In the genomic region with DNA sequence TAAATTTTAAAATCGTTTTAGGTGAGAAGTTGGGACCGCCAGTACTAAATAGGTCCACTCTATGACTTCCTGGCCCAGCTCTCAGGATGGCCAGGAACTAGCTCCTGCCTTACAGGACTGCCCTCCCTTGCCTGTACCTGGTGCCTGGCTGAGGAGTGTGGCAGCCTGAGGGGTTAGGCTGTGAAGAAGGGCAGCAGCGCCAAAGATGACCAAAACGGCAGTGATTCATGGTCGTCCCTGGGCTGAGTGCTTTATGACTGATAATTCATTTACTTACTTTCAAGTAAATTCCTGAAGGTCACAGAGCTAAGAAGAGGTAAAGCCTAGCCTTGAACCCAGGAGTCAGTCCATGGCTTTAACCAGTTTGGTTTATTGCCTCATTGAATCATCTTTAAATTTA, we compare ENCODE assay signal across 1 cellular context.
TF ChIP-seq lines count a peak whose summit lies in the region.

No MANE protein-coding gene starts in this region.

TF ChIP-seq in IMR-90, 13 proteins besides CTCF, POLR2A, EP300 and RAD21:
- TF ChIP-seq RFX5 (IDR thresholded peaks at IDR 0.05; ENCODE audit: low read depth, low read length) (no peak), CHD1 (IDR thresholded peaks at IDR 0.05; ENCODE audit: low read depth, low read length) (no peak), MXI1 (IDR thresholded peaks at IDR 0.05; ENCODE audit: borderline replicate concordance, low read depth, low read length) (no peak), RCOR1 (IDR thresholded peaks at IDR 0.05; ENCODE audit: insufficient replicate concordance, low read length) (no peak), SMC3 (IDR thresholded peaks at IDR 0.05; ENCODE audit: low read depth, low read length) (no peak), MAZ (IDR thresholded peaks at IDR 0.05; ENCODE audit: borderline replicate concordance, low read depth, low read length) (no peak), CEBPB (IDR thresholded peaks at IDR 0.05; ENCODE audit: low read depth, low read length) (no peak), FOS (IDR thresholded peaks at IDR 0.05; ENCODE audit: low read depth, low read length) (no peak), MAFK (IDR thresholded peaks at IDR 0.05; ENCODE audit: low read depth, low read length) (no peak), NFE2L2 (IDR thresholded peaks at IDR 0.05; ENCODE audit: low read depth, low read length) (no peak), BHLHE40 (IDR thresholded peaks at IDR 0.05; ENCODE audit: low read depth, low read length) (no peak)
- TF ChIP-seq, protein P1, sequence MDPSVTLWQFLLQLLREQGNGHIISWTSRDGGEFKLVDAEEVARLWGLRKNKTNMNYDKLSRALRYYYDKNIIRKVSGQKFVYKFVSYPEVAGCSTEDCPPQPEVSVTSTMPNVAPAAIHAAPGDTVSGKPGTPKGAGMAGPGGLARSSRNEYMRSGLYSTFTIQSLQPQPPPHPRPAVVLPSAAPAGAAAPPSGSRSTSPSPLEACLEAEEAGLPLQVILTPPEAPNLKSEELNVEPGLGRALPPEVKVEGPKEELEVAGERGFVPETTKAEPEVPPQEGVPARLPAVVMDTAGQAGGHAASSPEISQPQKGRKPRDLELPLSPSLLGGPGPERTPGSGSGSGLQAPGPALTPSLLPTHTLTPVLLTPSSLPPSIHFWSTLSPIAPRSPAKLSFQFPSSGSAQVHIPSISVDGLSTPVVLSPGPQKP (IDR thresholded peaks at IDR 0.05; ENCODE audit: borderline replicate concordance, low read depth, low read length), result no peak
- TF ChIP-seq, protein P2, sequence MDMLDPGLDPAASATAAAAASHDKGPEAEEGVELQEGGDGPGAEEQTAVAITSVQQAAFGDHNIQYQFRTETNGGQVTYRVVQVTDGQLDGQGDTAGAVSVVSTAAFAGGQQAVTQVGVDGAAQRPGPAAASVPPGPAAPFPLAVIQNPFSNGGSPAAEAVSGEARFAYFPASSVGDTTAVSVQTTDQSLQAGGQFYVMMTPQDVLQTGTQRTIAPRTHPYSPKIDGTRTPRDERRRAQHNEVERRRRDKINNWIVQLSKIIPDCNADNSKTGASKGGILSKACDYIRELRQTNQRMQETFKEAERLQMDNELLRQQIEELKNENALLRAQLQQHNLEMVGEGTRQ (IDR thresholded peaks at IDR 0.05; ENCODE audit: low read depth, low read length), result no peak
